In genomic region chrX:11579856-11580595, GRCh38 we compare ENCODE assay signal across 20 cellular contexts.
DNase-seq lines count a peak whose midpoint lies in the region; ATAC-seq lines count a peak whose summit lies in the region.
"Had no signal": no experiment of that assay in that cellular context is flagged by ENCODE, and none has a peak within 500 bp of the region (broad histone marks: within the 10 kb centered on the region; RNA-seq: fewer than 3 reads in every experiment).

No MANE protein-coding gene starts in this region.

- ATAC-seq in GM18907 (IDR thresholded peaks at IDR 0.05; ENCODE audit: unreplicated experiment), result peak; percentile 47
- no peak for ATAC-seq in sciatic nerve
- ATAC-seq in GM19463 (IDR thresholded peaks at IDR 0.05; ENCODE audit: unreplicated experiment), result no peak
- ATAC-seq: activated CD8-positive, alpha-beta memory T cell treated with anti-CD3 and anti-CD28 coated beads, Interleukin-2, amount 10 ng/mL, durations not matched to agents 7 days and 5 days had no signal

- intact Hi-C loops in sciatic nerve (cut with DNase I), result no loop called here

- DNase-seq in ELR (ENCODE audit: low read depth), result peak; percentile 30
- peak; percentile 59 to 82 for DNase-seq in NCI-H524 (lab: John Stamatoyannopoulos, UW)
- DNase-seq in left kidney (ENCODE audit: low read depth, low spot score), result peak; percentile 25
- DNase-seq in CD1c-positive myeloid dendritic cell (ENCODE audit: extremely low spot score), result no peak
- no peak for DNase-seq in sciatic nerve (ENCODE audit: low spot score)
- DNase-seq: activated CD4-positive, CD25-positive, alpha-beta regulatory T cell; activated CD8-positive, alpha-beta memory T cell treated with anti-CD3 and anti-CD28 coated beads, Interleukin-2, amount 10 ng/mL, durations not matched to agents 7 days and 5 days; activated effector memory CD4-positive, alpha-beta T cell treated with anti-CD3 and anti-CD28 coated beads, Interleukin-2, amount 50 U/mL, for 16 hours; aorta; CD4-positive, CD25-positive, alpha-beta regulatory T cell; colonic mucosa; glutamatergic neuron; immature natural killer cell; KG1; NK-92 treated with Interleukin-12 subunit alpha and Interleukin-12 subunit beta, amount 100 ng/mL, for 24 hours; Right ventricle myocardium superior; substantia nigra; T-helper 2 cell had no signal

Comparison
In these comparisons a context has a peak if more than half of its experiments do, and no peak if none do; other contexts are left out.
1. DNase-seq: peak in ELR (single experiment), NCI-H524 (2 of 2) and left kidney (single experiment); none in CD1c-positive myeloid dendritic cell (single experiment) and sciatic nerve (single experiment).